Comparison of ENCODE assay signal across 2 cellular contexts in genomic region chr1:226999579-226999978, GRCh38. TPM values are rescaled to one million over a fixed set of nuclear protein-coding genes. Genes with fewer than 3 reads are reported as not detected.
DNase-seq lines count a peak whose midpoint lies in the region; ATAC-seq, FAIRE-seq and TF ChIP-seq lines count a peak whose summit lies in the region.
"Not testable (repeated sequence)": the region's sequence is repeated elsewhere in the genome, so short reads cannot be mapped to it uniquely, and the experiment has no call there.

No MANE protein-coding gene starts in this region.

- FAIRE-seq in K562 (lab: Jason Lieb, UNC): not testable (repeated sequence)

- 91% methylated on average over 2 of the region's 2 CpGs for WGBS in K562 (ENCODE audit: insufficient coverage, low coverage, missing lambda C conversion rate)

- not testable (repeated sequence) for DNase-seq in K562 (ENCODE audit: extremely low read depth in 1 of 4, low spot score in 3 of 4)

- not testable (repeated sequence) for H3K4me2 ChIP-seq in K562 (ENCODE audit: insufficient read depth, low read length)

- not testable (repeated sequence) for H3K36me3 ChIP-seq in HEK293 (ENCODE audit: control insufficient read depth in 2 of 2, insufficient read depth in 1 of 2, low read length in 2 of 2)
- peaks cover 41% of the 10 kb centered on the region for H3K36me3 ChIP-seq in K562 (ENCODE audit: control insufficient read depth, insufficient read depth, low read length)

- TF ChIP-seq POLR2A in K562 (conservative IDR thresholded peaks at IDR 0.05): not testable (repeated sequence)

- H3K9me1 ChIP-seq in K562 (ENCODE audit: control insufficient read depth, insufficient read depth, low read length): not testable (repeated sequence)

- H3K9me3 ChIP-seq in HEK293 (ENCODE audit: control insufficient read depth, insufficient read depth, low read depth, low read length); K562 (replicated peaks; ENCODE audit: control insufficient read depth, insufficient read depth, low read depth, low read length): not testable (repeated sequence)

- TF ChIP-seq RAD21 in K562 (CRISPR knock-in tag; conservative IDR thresholded peaks at IDR 0.05 in 1 of 2, IDR thresholded peaks at IDR 0.05 in 1 of 2): not testable (repeated sequence)

- not testable (repeated sequence) for TF ChIP-seq CTCF in HEK293 (tag by site-specific recombination; IDR thresholded peaks at IDR 0.05); K562 (IDR thresholded peaks at IDR 0.05 in 2 of 3, conservative IDR thresholded peaks at IDR 0.05 in 1 of 3; ENCODE audit: insufficient read depth in 2 of 3, low read depth in 1 of 3, low read length in 3 of 3)

- not testable (repeated sequence) for H3K27ac ChIP-seq in HEK293 (ENCODE audit: extremely low read depth, low read depth, low read length); K562 (ENCODE audit: extremely low read depth, low read depth, low read length)

- not testable (repeated sequence) for H3K4me1 ChIP-seq in HEK293 (ENCODE audit: control insufficient read depth, insufficient read depth, low read length); K562 (replicated peaks in 1 of 2; ENCODE audit: control insufficient read depth in 2 of 2, insufficient read depth in 2 of 2, low read length in 2 of 2)

- not testable (repeated sequence) for ATAC-seq in K562

- H3K9ac ChIP-seq in K562 (ENCODE audit: insufficient read depth in 1 of 2, low read depth in 2 of 2, low read length in 2 of 2): not testable (repeated sequence)

- TF ChIP-seq EP300 in K562 (IDR thresholded peaks at IDR 0.05; ENCODE audit: low read length): not testable (repeated sequence)

- intact Hi-C loops in K562 (cut with micrococcal nuclease): not testable (repeated sequence)

- not testable (repeated sequence) for H4K20me1 ChIP-seq in K562 (replicated peaks; ENCODE audit: control insufficient read depth, insufficient read depth, low read length)

- CTCF ChIA-PET in HEK293 (lab: Yijun Ruan, JAX): interaction anchor here (1.3 kb wide), 1 partner anchor 437 kb away, joined by 3 read pairs; no protein-coding TSS in a partner anchor
- CTCF ChIA-PET in K562 (lab: Yijun Ruan, JAX; ENCODE audit: low intra/inter-chr PET ratio): not testable (repeated sequence)

- H3K79me2 ChIP-seq in K562 (ENCODE audit: control insufficient read depth, insufficient read depth, low read length): not testable (repeated sequence)

- in situ Hi-C loops in K562 (cut with MboI): not testable (repeated sequence)

- not testable (repeated sequence) for H3K4me3 ChIP-seq in HEK293 (ENCODE audit: low read depth, low read length); K562

- H3K27me3 ChIP-seq in K562 (ENCODE audit: control insufficient read depth in 2 of 2, insufficient read depth in 2 of 2, low read length in 2 of 2): not testable (repeated sequence)

- BruUV-seq in K562 (replicated peaks; lab: Mats Ljungman, UMichigan): not testable (repeated sequence)

- POLR2A ChIA-PET in HEK293 (lab: Yijun Ruan, JAX); K562 (lab: Yijun Ruan, JAX): not testable (repeated sequence)

- H2AFZ ChIP-seq in K562 (ENCODE audit: low read depth, low read length): not testable (repeated sequence)

TF ChIP-seq in HEK293, 187 proteins besides CTCF, POLR2A, EP300 and RAD21:
- TF ChIP-seq ZNF146 (tag by site-specific recombination; IDR thresholded peaks at IDR 0.05) (peak; percentile 96), ZNF580 (tag by site-specific recombination; IDR thresholded peaks at IDR 0.05) (0 out of 2 replicates have a peak, but pooled peaks have one; percentile 13)

TF ChIP-seq in K562, 482 proteins besides CTCF, POLR2A, EP300 and RAD21:
- peak; percentile 58 for TF ChIP-seq ZNF146 (CRISPR knock-in tag; IDR thresholded peaks at IDR 0.05; ENCODE audit: unreplicated experiment)

RNA-seq across cellular contexts. Expression of gene COQ8A, which starts 59.5 kb away (rescaled TPM):
- 36.8 and 53.6 TPM in 2 replicates for total RNA-seq in K562 (2011; cell fraction: chromatin; rRNA removed; ENCODE audit: low replicate concordance)
- 34.5 and 34.7 TPM in 2 replicates for total RNA-seq in K562 (2011; cell fraction: nucleolus; rRNA removed)
- total RNA-seq in K562 (2011; cell fraction: nucleoplasm; rRNA removed): 35.6 and 48.2 TPM in 2 replicates
- total RNA-seq in K562 (2014; rRNA removed) (40.1 and 45.0 TPM in 2 replicates), K562 (2014; rRNA removed; fragmentation: Illumina TruSeq; extraction: Trizol) (18.4 and 18.6 TPM in 2 replicates), K562 (2015; rRNA removed; fragmentation: Illumina TruSeq; extraction: Trizol) (20.5 and 20.7 TPM in 2 replicates), K562 (2021) (44.3 and 54.3 TPM in 2 replicates)
- polyA plus RNA-seq in K562 (2011; rRNA removed) (38.4 and 40.1 TPM in 2 replicates), K562 (2014; fragmentation: Illumina TruSeq; extraction: Trizol) (32.4 and 42.5 TPM in 2 replicates), K562 (2014; fragmentation: Nextera tagmentation; extraction: Ambion mirVana) (1 to 10 TPM; 2.6 to 4.1 TPM), K562 (2014; rRNA removed) (38.0 and 45.7 TPM in 2 replicates)
- polyA plus RNA-seq in K562 (2011; cell fraction: cytosol; rRNA removed): 36.3 and 44.9 TPM in 2 replicates
- 78.8 and 89.1 TPM in 2 replicates for polyA plus RNA-seq in K562 (2011; cell fraction: nucleus; rRNA removed)
- 27.1 and 42.6 TPM in 2 replicates for polyA plus RNA-seq in K562 (2012)
- polyA minus RNA-seq in K562 (2011; rRNA and poly(A)+ RNA removed): 18.9 and 22.0 TPM in 2 replicates
- 18.2 and 22.0 TPM in 2 replicates for polyA minus RNA-seq in K562 (2011; cell fraction: cytosol; rRNA and poly(A)+ RNA removed)
- polyA minus RNA-seq in K562 (2011; cell fraction: nucleus; rRNA and poly(A)+ RNA removed): 18.6 and 21.1 TPM in 2 replicates
